Comparison of ENCODE assay signal across 10 cellular contexts in the genomic region with DNA sequence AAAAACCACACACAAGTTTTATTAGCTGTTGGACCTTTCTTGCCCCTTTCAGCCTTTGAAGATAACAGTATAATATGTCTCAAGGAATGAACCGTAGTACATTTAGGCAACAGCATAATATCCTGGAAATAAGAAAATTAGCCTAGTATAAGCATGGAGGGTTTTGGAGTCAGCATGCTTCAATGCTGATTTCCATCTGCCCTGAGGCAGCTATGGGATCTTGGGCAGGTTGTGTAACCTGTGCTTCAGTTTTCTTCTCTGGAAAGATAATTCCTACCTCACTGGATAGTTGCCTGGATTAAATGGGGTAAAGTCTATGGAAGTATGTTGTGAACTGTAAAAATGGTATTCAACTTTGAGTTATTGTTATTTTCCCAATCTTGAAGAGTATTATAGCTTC. TPM values are rescaled to one million over a fixed set of nuclear protein-coding genes. Genes with fewer than 3 reads are reported as not detected.
A peak's percentile ranks its signal among the peaks of the same experiment; 100 is the strongest.
DNase-seq lines count a peak whose midpoint lies in the region; ATAC-seq and TF ChIP-seq lines count a peak whose summit lies in the region.
"Had no signal": no experiment of that assay in that cellular context is flagged by ENCODE, and none has a peak within 500 bp of the region (broad histone marks: within the 10 kb centered on the region; RNA-seq: fewer than 3 reads in every experiment).

No MANE protein-coding gene starts in this region.

- POLR2A ChIA-PET in CD4-positive, alpha-beta memory T cell (lab: Charles Lee; ENCODE audit: partially characterized antibody) = interaction anchor here (1.2 to 2.3 kb wide), 3 partner anchors 11 to 24 kb away, joined by 4 to 8 read pairs (median 7); partner anchors contain the start of gene SMARCC1
- POLR2A ChIA-PET in naive thymus-derived CD8-positive, alpha-beta T cell (lab: Charles Lee) = interaction anchor here (0.6 to 1.7 kb wide), 5 partner anchors 10 to 279 kb away, joined by 3 to 6 read pairs (median 4); no protein-coding TSS in a partner anchor

- no peak for DNase-seq in CD4-positive, alpha-beta memory T cell
- no peak for DNase-seq in HFFc6
- no peak for DNase-seq in activated naive CD8-positive, alpha-beta T cell treated with anti-CD3 and anti-CD28 coated beads for 36 hours
- no peak for DNase-seq in naive thymus-derived CD8-positive, alpha-beta T cell
- DNase-seq in NAMALWA (ENCODE audit: low spot score) = no peak
- DNase-seq: activated CD8-positive, alpha-beta memory T cell treated with anti-CD3 and anti-CD28 coated beads, Interleukin-2, amount 50 U/mL, for 4 hours; NCI-H2029 had no signal

- no peaks in the 10 kb centered on the region for H3K9me3 Mint-ChIP-seq in CD4-positive, alpha-beta memory T cell
- no peaks in the 10 kb centered on the region for H3K9me3 Mint-ChIP-seq in HFFc6
- no peaks in the 10 kb centered on the region for H3K9me3 Mint-ChIP-seq in activated naive CD8-positive, alpha-beta T cell treated with anti-CD3 and anti-CD28 coated beads for 36 hours
- H3K9me3 Mint-ChIP-seq in naive thymus-derived CD8-positive, alpha-beta T cell = peaks cover 0 to 1% (median 0%) of the 10 kb centered on the region in 9 donors

- peak overlapping the region; percentile 90 for H3K27ac ChIP-seq in CD4-positive, alpha-beta memory T cell (ENCODE audit: low read depth, low read length)

- no peaks in the 10 kb centered on the region for H3K36me3 ChIP-seq in CD4-positive, alpha-beta memory T cell (ENCODE audit: insufficient read depth, low read length)

- no peak for ATAC-seq in naive thymus-derived CD8-positive, alpha-beta T cell
- ATAC-seq in HG03039 (IDR thresholded peaks at IDR 0.05; ENCODE audit: unreplicated experiment) (no peak), HG03457 (IDR thresholded peaks at IDR 0.05; ENCODE audit: unreplicated experiment) (no peak)
- ATAC-seq: esophagus mucosa had no signal

- CTCF ChIA-PET in CD4-positive, alpha-beta memory T cell (lab: Charles Lee; ENCODE audit: partially characterized antibody) = interaction anchor here (1.1 to 2.2 kb wide), 6 partner anchors 8 to 284 kb away, joined by 3 to 15 read pairs (median 4); no protein-coding TSS in a partner anchor

- no peaks in the 10 kb centered on the region for H3K27me3 Mint-ChIP-seq in CD4-positive, alpha-beta memory T cell
- H3K27me3 Mint-ChIP-seq in HFFc6 (ENCODE audit: insufficient read depth) = peaks cover 3% of the 10 kb centered on the region; the same call in 1 of the 2 replicates
- no peaks in the 10 kb centered on the region for H3K27me3 Mint-ChIP-seq in activated naive CD8-positive, alpha-beta T cell treated with anti-CD3 and anti-CD28 coated beads for 36 hours
- no peaks in the 10 kb centered on the region for H3K27me3 Mint-ChIP-seq in naive thymus-derived CD8-positive, alpha-beta T cell

- H3K4me1 Mint-ChIP-seq in CD4-positive, alpha-beta memory T cell = peaks cover 15 to 27% (median 22%) of the 10 kb centered on the region in 4 donors
- H3K4me1 Mint-ChIP-seq in HFFc6 (ENCODE audit: low read depth) = peaks cover 24% of the 10 kb centered on the region
- peaks cover 16% of the 10 kb centered on the region for H3K4me1 Mint-ChIP-seq in activated naive CD8-positive, alpha-beta T cell treated with anti-CD3 and anti-CD28 coated beads for 36 hours
- H3K4me1 Mint-ChIP-seq in naive thymus-derived CD8-positive, alpha-beta T cell = peaks cover 11 to 36% (median 17%) of the 10 kb centered on the region in 4 donors

- H3K27me3 ChIP-seq in CD4-positive, alpha-beta memory T cell (ENCODE audit: insufficient read depth, low read length) = no peaks in the 10 kb centered on the region

- H3K9me3 ChIP-seq in CD4-positive, alpha-beta memory T cell (ENCODE audit: control insufficient read depth in 1 of 2, low read length in 2 of 2) = no peaks in the 10 kb centered on the region

- no peak for TF ChIP-seq CTCF in HFFc6 (IDR thresholded peaks at IDR 0.05)

- peak overlapping the region in 6 of 7 donors; percentile 19 to 97 (median 86) for H3K27ac Mint-ChIP-seq in CD4-positive, alpha-beta memory T cell
- H3K27ac Mint-ChIP-seq in HFFc6 = no peak overlapping the region
- H3K27ac Mint-ChIP-seq in activated naive CD8-positive, alpha-beta T cell treated with anti-CD3 and anti-CD28 coated beads for 36 hours = peak overlapping the region; percentile 97
- peak overlapping the region in 8 of 10 donors; percentile 73 to 97 (median 90) for H3K27ac Mint-ChIP-seq in naive thymus-derived CD8-positive, alpha-beta T cell

- H3K4me1 ChIP-seq in CD4-positive, alpha-beta memory T cell (ENCODE audit: insufficient read depth, low read length) = peaks cover 27% of the 10 kb centered on the region

- peak overlapping the region; percentile 47 to 94 (median 92) for H3K4me3 Mint-ChIP-seq in CD4-positive, alpha-beta memory T cell
- peak overlapping the region; percentile 99 for H3K4me3 Mint-ChIP-seq in HFFc6
- H3K4me3 Mint-ChIP-seq in activated naive CD8-positive, alpha-beta T cell treated with anti-CD3 and anti-CD28 coated beads for 36 hours = peak overlapping the region; percentile 98
- H3K4me3 Mint-ChIP-seq in naive thymus-derived CD8-positive, alpha-beta T cell = peak overlapping the region in 8 of 10 donors; percentile 63 to 96 (median 91)

- no peak overlapping the region for H3K4me3 ChIP-seq in CD4-positive, alpha-beta memory T cell (ENCODE audit: low read length in 2 of 2)

- intact Hi-C loops in CD4-positive, alpha-beta memory T cell (cut with micrococcal nuclease) = loop anchor here (5.0 kb wide), 1 partner anchor 292 kb away; the partner anchor contains the start of gene ELP6

- peaks cover 4 to 19% of the 10 kb centered on the region in 2 donors for H3K36me3 Mint-ChIP-seq in CD4-positive, alpha-beta memory T cell
- no peaks in the 10 kb centered on the region; the same call in 1 of the 2 replicates for H3K36me3 Mint-ChIP-seq in HFFc6 (ENCODE audit: low read depth)
- H3K36me3 Mint-ChIP-seq in activated naive CD8-positive, alpha-beta T cell treated with anti-CD3 and anti-CD28 coated beads for 36 hours = peaks cover 2% of the 10 kb centered on the region
- peaks cover 0 to 32% (median 0%) of the 10 kb centered on the region in 3 donors for H3K36me3 Mint-ChIP-seq in naive thymus-derived CD8-positive, alpha-beta T cell

RNA-seq across cellular contexts. Expression of gene DHX30, which starts 1.6 kb away (rescaled TPM):
- 10 to 100 TPM; 86.5 to 93.0 TPM for total RNA-seq in CD4-positive, alpha-beta memory T cell
- polyA plus RNA-seq in CD4-positive, alpha-beta memory T cell = 10 to 100 TPM; 31.3 to 49.0 TPM
- 10 to 100 TPM; 54.1 to 64.0 (median 58.4) TPM for total RNA-seq in HFFc6 (2021; fragmentation: NEBNext Ultra II Directional; extraction: Animal tissue kit (Norgen Biotek cat#: 25700))
- total RNA-seq in activated naive CD8-positive, alpha-beta T cell treated with anti-CD3 and anti-CD28 coated beads for 36 hours = 100 to 1,000 TPM; 105 to 110 TPM
- 10 to 100 TPM; 90.2 to 95.5 TPM for total RNA-seq in naive thymus-derived CD8-positive, alpha-beta T cell
- 10 to 100 TPM; 23.5 to 43.6 (median 28.5) TPM for polyA plus RNA-seq in naive thymus-derived CD8-positive, alpha-beta T cell

RNA-seq across cellular contexts. Expression of gene SMARCC1, which starts 22.9 kb away (rescaled TPM):
- 100 to 1,000 TPM in 1 of 2 experiments, 10 to 100 TPM in 1; 85.7 to 101 TPM for total RNA-seq in CD4-positive, alpha-beta memory T cell
- polyA plus RNA-seq in CD4-positive, alpha-beta memory T cell = 10 to 100 TPM; 29.5 to 59.6 TPM
- 10 to 100 TPM; 65.8 to 81.9 (median 69.2) TPM for total RNA-seq in HFFc6 (2021; fragmentation: NEBNext Ultra II Directional; extraction: Animal tissue kit (Norgen Biotek cat#: 25700))
- total RNA-seq in activated naive CD8-positive, alpha-beta T cell treated with anti-CD3 and anti-CD28 coated beads for 36 hours = 100 to 1,000 TPM; 115 to 117 TPM
- 100 to 1,000 TPM in 1 of 2 experiments, 10 to 100 TPM in 1; 99.6 to 111 TPM for total RNA-seq in naive thymus-derived CD8-positive, alpha-beta T cell
- polyA plus RNA-seq in naive thymus-derived CD8-positive, alpha-beta T cell = 10 to 100 TPM; 57.7 to 67.0 (median 65.6) TPM
